In the genomic region with DNA sequence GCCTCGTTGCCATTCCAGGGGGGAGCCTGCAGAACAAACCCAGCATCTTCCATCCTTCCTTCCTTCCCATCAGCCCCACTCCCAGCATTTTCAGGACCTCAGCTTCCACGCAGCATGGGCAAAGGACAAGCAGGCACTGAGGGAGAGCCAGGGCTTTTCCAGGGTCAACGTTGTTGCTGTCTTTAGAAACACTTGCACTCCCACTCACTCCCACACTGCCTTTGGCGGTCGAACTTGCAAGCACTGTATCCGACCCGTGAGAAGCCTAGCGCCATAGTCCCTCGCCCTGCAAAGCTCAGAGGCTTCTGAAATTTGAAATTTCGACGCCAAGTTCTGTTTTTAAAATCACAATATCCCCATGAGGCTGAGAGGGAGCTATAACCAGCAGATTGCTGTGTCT, we compare ENCODE assay signal across 15 cellular contexts. TPM values are rescaled to one million over a fixed set of nuclear protein-coding genes. Genes with fewer than 3 reads are reported as not detected.
A peak's percentile ranks its signal among the peaks of the same experiment; 100 is the strongest.
DNase-seq lines count a peak whose midpoint lies in the region; ATAC-seq and TF ChIP-seq lines count a peak whose summit lies in the region.
"Had no signal": no experiment of that assay in that cellular context is flagged by ENCODE, and none has a peak within 500 bp of the region (broad histone marks: within the 10 kb centered on the region; RNA-seq: fewer than 3 reads in every experiment).

No MANE protein-coding gene starts in this region.

- H3K36me3 ChIP-seq in WERI-Rb-1, result peaks cover 3% of the 10 kb centered on the region; the same call in 1 of the 2 replicates
- H3K36me3 ChIP-seq: Peyer's patch, SJSA1 had no signal

- H3K27me3 ChIP-seq in WERI-Rb-1 (ENCODE audit: insufficient read depth, low read depth, severe bottlenecking) (no peaks in the 10 kb centered on the region), right cardiac atrium (ENCODE audit: control insufficient read depth, insufficient read depth) (no peaks in the 10 kb centered on the region)
- H3K27me3 ChIP-seq: Peyer's patch, SJSA1 had no signal

- intact Hi-C loops in Right ventricle myocardium superior (cut with DNase I), result no loop called here
- intact Hi-C loops in cardiac septum (cut with DNase I), result no loop called here
- intact Hi-C loops in right cardiac atrium (cut with DNase I), result no loop called here

- no peak for ATAC-seq in Right ventricle myocardium superior (ENCODE audit: poor library complexity)
- ATAC-seq in right cardiac atrium, result no peak
- ATAC-seq in HG02981 (IDR thresholded peaks at IDR 0.05; ENCODE audit: unreplicated experiment), result no peak
- no peak for ATAC-seq in HG03432 (IDR thresholded peaks at IDR 0.05; ENCODE audit: unreplicated experiment)

- no peak for TF ChIP-seq CTCF in WERI-Rb-1 (IDR thresholded peaks at IDR 0.05; ENCODE audit: low read depth, low read length)

- H3K9me3 ChIP-seq in WERI-Rb-1 (ENCODE audit: severe bottlenecking), result no peaks in the 10 kb centered on the region
- no peaks in the 10 kb centered on the region for H3K9me3 ChIP-seq in right cardiac atrium (ENCODE audit: control insufficient read depth, low read length)
- H3K9me3 ChIP-seq: Peyer's patch, SJSA1 had no signal

- no peak overlapping the region for H3K4me3 ChIP-seq in WERI-Rb-1 (ENCODE audit: low read depth, low read length)
- no peak overlapping the region for H3K4me3 ChIP-seq in right cardiac atrium (ENCODE audit: low read length)
- H3K4me3 ChIP-seq: Peyer's patch, SJSA1 had no signal

- DNase-seq in Right ventricle myocardium superior (peak; percentile 18), cardiac septum (ENCODE audit: low spot score) (no peak), WERI-Rb-1 (no peak), right cardiac atrium (peak in 2 of 3 donors; percentile 2 to 47), cerebellar nuclear complex (lab: John Stamatoyannopoulos, UW) (no peak)
- DNase-seq: AML-193, Kasumi-1, NCI-H1417 treated with DMSO at 0.1 percent for 48 hours, NCI-H187, NCI-H526, Peyer's patch had no signal

- WGBS in right cardiac atrium, result 71% methylated on average over 11 of the region's 11 CpGs

- H3K27ac ChIP-seq in WERI-Rb-1 (peak overlapping the region; percentile 55), right cardiac atrium (ENCODE audit: low read length) (no peak overlapping the region), temporal lobe (ENCODE audit: low read depth, low read length) (peak overlapping the region; percentile 2)
- H3K27ac ChIP-seq: Peyer's patch, SJSA1 had no signal

- no peaks in the 10 kb centered on the region for H3K4me1 ChIP-seq in right cardiac atrium (ENCODE audit: control insufficient read depth, insufficient read depth, low read length)
- H3K4me1 ChIP-seq: Peyer's patch had no signal

RNA-seq across cellular contexts. Expression of a gene that starts 47.4 kb away (rescaled TPM):
- total RNA-seq in Right ventricle myocardium superior, result 21.2 TPM
- total RNA-seq in cardiac septum, result 19.3 TPM
- 10 to 100 TPM; 15.4 to 25.6 (median 19.0) TPM for total RNA-seq in right cardiac atrium
- polyA plus RNA-seq in right cardiac atrium, result 12.6 TPM
- 9.1 TPM for total RNA-seq in temporal lobe

Comparison
In these comparisons a context has a peak if more than half of its experiments do, and no peak if none do; other contexts are left out.
1. DNase-seq: peak in Right ventricle myocardium superior (single experiment) and right cardiac atrium (2 of 3); none in cardiac septum (single experiment), WERI-Rb-1 (single experiment) and cerebellar nuclear complex (0 of 2).